Comparison of ENCODE assay signal across 8 cellular contexts in genomic region chr7:102125127-102125561, GRCh38.
DNase-seq lines count a peak whose midpoint lies in the region; ATAC-seq and TF ChIP-seq lines count a peak whose summit lies in the region.

No MANE protein-coding gene starts in this region.

- H3K27ac ChIP-seq in PC-3 (ENCODE audit: low read length): peak overlapping the region; percentile 79
- H3K27ac ChIP-seq in gastroesophageal sphincter: peak overlapping the region in 3 of 4 donors; percentile 22 to 41 (median 29)
- H3K27ac ChIP-seq in CD4-positive, alpha-beta T cell (ENCODE audit: low read depth, low read length): no peak overlapping the region

- no peaks in the 10 kb centered on the region for H4K20me1 ChIP-seq in PC-3 (ENCODE audit: low read length)

- no peaks in the 10 kb centered on the region for H3K9me3 ChIP-seq in PC-3 (ENCODE audit: low read length)
- no peaks in the 10 kb centered on the region for H3K9me3 ChIP-seq in gastroesophageal sphincter
- H3K9me3 ChIP-seq in CD4-positive, alpha-beta T cell (ENCODE audit: control insufficient read depth, low read length): no peaks in the 10 kb centered on the region

- no peak for TF ChIP-seq EP300 in gastroesophageal sphincter (IDR thresholded peaks at IDR 0.05)

- DNase-seq in NCI-H187 (lab: John Stamatoyannopoulos, UW) (peak; percentile 7 to 32), NCI-H187 treated with DMSO at 0.1 percent for 48 hours (lab: John Stamatoyannopoulos, UW) (no peak), PC-3 (peak; percentile 91)
- DNase-seq in CD4-positive, alpha-beta T cell: no peak
- no peak for DNase-seq in activated naive CD4-positive, alpha-beta T cell (lab: John Stamatoyannopoulos, UW)

- POLR2A ChIA-PET in PC-3 (lab: Charles Lee; ENCODE audit: unreplicated experiment): no interaction called here
- POLR2A ChIA-PET in CD4-positive, alpha-beta T cell (lab: Charles Lee): no interaction called here

- no TSS peak for BruUV-seq in PC-3 (replicated peaks; lab: Mats Ljungman, UMichigan)

- peak overlapping the region; percentile 61 for H3K9ac ChIP-seq in PC-3 (ENCODE audit: low read length)

- peaks cover 20% of the 10 kb centered on the region for H3K36me3 Mint-ChIP-seq in stimulated activated memory B cell treated with anti-CD40 and anti-IgM and Interleukin-4, amounts not matched to agents 10 μg/mL and 1 μg/mL and 100 μg/mL, for 72 hours
- H3K36me3 Mint-ChIP-seq in CD4-positive, alpha-beta T cell (ENCODE audit: low read depth): peaks cover 9% of the 10 kb centered on the region

- no peaks in the 10 kb centered on the region for H3K27me3 ChIP-seq in PC-3 (ENCODE audit: low read length)
- H3K27me3 ChIP-seq in gastroesophageal sphincter: no peaks in the 10 kb centered on the region
- H3K27me3 ChIP-seq in CD4-positive, alpha-beta T cell (ENCODE audit: control insufficient read depth, insufficient read depth, low read length): no peaks in the 10 kb centered on the region

- no peaks in the 10 kb centered on the region for H3K9me2 ChIP-seq in PC-3 (replicated peaks; ENCODE audit: low read length)

- H3K36me3 ChIP-seq in PC-3 (ENCODE audit: low read depth, low read length): no peaks in the 10 kb centered on the region
- H3K36me3 ChIP-seq in gastroesophageal sphincter: peaks cover 0 to 12% of the 10 kb centered on the region in 2 donors

- no peaks in the 10 kb centered on the region for H3K79me2 ChIP-seq in PC-3 (ENCODE audit: low read length)

- intact Hi-C loops in PC-3 (cut with micrococcal nuclease): loop anchor here (2.0 to 10.0 kb wide), 3 partner anchors 242 to 310 kb away; no protein-coding TSS in a partner anchor
- intact Hi-C loops in CD4-positive, alpha-beta T cell (cut with DNase I, micrococcal nuclease): no loop called here

- peak overlapping the region; percentile 53 for H3K4me2 ChIP-seq in PC-3 (ENCODE audit: low read length)

- H2AFZ ChIP-seq in PC-3 (ENCODE audit: low read length): peak overlapping the region; percentile 53

- no peak overlapping the region for H3K4me3 Mint-ChIP-seq in stimulated activated memory B cell treated with anti-CD40 and anti-IgM and Interleukin-4, amounts not matched to agents 10 μg/mL and 1 μg/mL and 100 μg/mL, for 72 hours
- no peak overlapping the region for H3K4me3 Mint-ChIP-seq in CD4-positive, alpha-beta T cell

- 25% methylated on average over 7 of the region's 15 CpGs; no CpG with 5 or more reads in 1 of the 2 donors for WGBS in gastroesophageal sphincter (ENCODE audit: low coverage in 1 of 2), 2 donors

- TF ChIP-seq CTCF in PC-3 (conservative IDR thresholded peaks at IDR 0.05; ENCODE audit: low read depth, low read length) (peak; percentile 57), gastroesophageal sphincter (IDR thresholded peaks at IDR 0.05) (peak in 3 of 4 experiments; percentile 5 to 46 (median 12))
- no peak for TF ChIP-seq CTCF in CD4-positive, alpha-beta T cell (IDR thresholded peaks at IDR 0.05)

- H3K27me3 Mint-ChIP-seq in stimulated activated memory B cell treated with anti-CD40 and anti-IgM and Interleukin-4, amounts not matched to agents 10 μg/mL and 1 μg/mL and 100 μg/mL, for 72 hours: no peaks in the 10 kb centered on the region
- H3K27me3 Mint-ChIP-seq in CD4-positive, alpha-beta T cell: no peaks in the 10 kb centered on the region

- H3F3A ChIP-seq in PC-3 (ENCODE audit: low read length, unreplicated experiment): no peaks in the 10 kb centered on the region

- H3K4me3 ChIP-seq in PC-3 (ENCODE audit: low read length): no peak overlapping the region
- H3K4me3 ChIP-seq in gastroesophageal sphincter: no peak overlapping the region

- no peak overlapping the region for H3K27ac Mint-ChIP-seq in stimulated activated memory B cell treated with anti-CD40 and anti-IgM and Interleukin-4, amounts not matched to agents 10 μg/mL and 1 μg/mL and 100 μg/mL, for 72 hours
- no peak overlapping the region for H3K27ac Mint-ChIP-seq in CD4-positive, alpha-beta T cell

- H3K4me1 ChIP-seq in PC-3 (ENCODE audit: insufficient read depth, low read length) (peaks cover 28% of the 10 kb centered on the region), gastroesophageal sphincter (peaks cover 0 to 21% (median 3%) of the 10 kb centered on the region in 3 donors)

- ATAC-seq in PC-3 (peak; percentile 99), gastroesophageal sphincter (peak; percentile 88), HG03135 (IDR thresholded peaks at IDR 0.05; ENCODE audit: unreplicated experiment) (no peak)
- peak; percentile 84 for ATAC-seq in stimulated activated memory B cell treated with anti-CD40 and anti-IgM and Interleukin-4, amounts not matched to agents 10 μg/mL and 1 μg/mL and 100 μg/mL, for 72 hours
- no peak for ATAC-seq in CD4-positive, alpha-beta T cell (ENCODE audit: poor library complexity)

- no peak for TF ChIP-seq POLR2A in gastroesophageal sphincter (IDR thresholded peaks at IDR 0.05)

- CTCF ChIA-PET in PC-3 (lab: Charles Lee): interaction anchor here (0.5 to 1.0 kb wide), 7 partner anchors 14 to 381 kb away, joined by 3 to 12 read pairs (median 4); no protein-coding TSS in a partner anchor
- CTCF ChIA-PET in CD4-positive, alpha-beta T cell (lab: Charles Lee): no interaction called here

- H3K9me3 Mint-ChIP-seq in stimulated activated memory B cell treated with anti-CD40 and anti-IgM and Interleukin-4, amounts not matched to agents 10 μg/mL and 1 μg/mL and 100 μg/mL, for 72 hours: no peaks in the 10 kb centered on the region
- H3K9me3 Mint-ChIP-seq in CD4-positive, alpha-beta T cell: no peaks in the 10 kb centered on the region

- H3K4me1 Mint-ChIP-seq in stimulated activated memory B cell treated with anti-CD40 and anti-IgM and Interleukin-4, amounts not matched to agents 10 μg/mL and 1 μg/mL and 100 μg/mL, for 72 hours: peaks cover 29% of the 10 kb centered on the region
- H3K4me1 Mint-ChIP-seq in CD4-positive, alpha-beta T cell (ENCODE audit: low read depth): peaks cover 8% of the 10 kb centered on the region

Comparison
In these comparisons a context has a peak if more than half of its experiments do, and no peak if none do; other contexts are left out.
1. DNase-seq: peak in NCI-H187 (2 of 2) and PC-3 (single experiment); none in NCI-H187 treated with DMSO at 0.1 percent for 48 hours (single experiment), CD4-positive, alpha-beta T cell (0 of 10) and activated naive CD4-positive, alpha-beta T cell (0 of 4).
2. ATAC-seq: peak in PC-3 (single experiment), gastroesophageal sphincter (single experiment) and stimulated activated memory B cell treated with anti-CD40 and anti-IgM and Interleukin-4, amounts not matched to agents 10 μg/mL and 1 μg/mL and 100 μg/mL, for 72 hours (single experiment); none in CD4-positive, alpha-beta T cell (single experiment) and HG03135 (single experiment).